In the genomic region with DNA sequence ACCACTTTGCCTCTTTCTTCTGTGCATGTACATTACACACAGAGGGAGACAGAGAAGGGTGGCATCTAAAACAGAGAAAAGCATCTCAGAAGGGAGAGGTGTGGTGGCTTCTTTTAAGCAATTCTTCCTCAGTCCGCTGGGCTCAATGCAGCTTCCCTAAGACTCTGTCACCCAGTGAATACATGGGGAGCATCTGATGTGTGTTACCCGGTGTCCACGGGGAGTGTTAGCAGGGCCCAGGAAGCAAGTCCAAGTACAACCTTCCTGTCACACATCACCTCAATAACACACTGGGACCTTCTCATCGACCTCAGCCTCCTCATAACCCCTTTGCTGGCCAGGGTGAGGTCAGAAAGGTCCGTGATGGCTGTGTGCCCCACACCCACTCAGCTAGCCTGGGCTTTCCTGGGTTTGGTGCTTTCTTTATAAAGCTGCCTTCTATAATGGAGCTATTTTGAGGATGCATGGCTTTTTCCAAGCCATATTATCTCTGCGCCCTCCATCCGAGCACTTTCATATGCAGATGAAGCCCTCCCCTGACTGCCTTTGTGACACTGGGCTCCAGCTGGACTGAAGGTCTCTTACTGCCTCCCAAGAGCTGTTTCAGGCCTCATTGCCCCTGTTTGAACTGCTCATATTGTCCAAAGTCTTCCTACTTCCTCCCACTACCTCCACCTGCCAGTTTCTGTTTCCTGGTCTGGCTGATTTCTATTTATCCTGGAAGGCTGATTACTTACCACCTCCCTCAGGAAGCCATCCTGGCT, we compare ENCODE assay signal across 15 cellular contexts. TPM values are rescaled to one million over a fixed set of nuclear protein-coding genes. Genes with fewer than 3 reads are reported as not detected.
DNase-seq lines count a peak whose midpoint lies in the region; ATAC-seq, FAIRE-seq and TF ChIP-seq lines count a peak whose summit lies in the region.
"Had no signal": no experiment of that assay in that cellular context is flagged by ENCODE, and none has a peak within 500 bp of the region (broad histone marks: within the 10 kb centered on the region; RNA-seq: fewer than 3 reads in every experiment).

No MANE protein-coding gene starts in this region.

- H3K4me1 Mint-ChIP-seq in natural killer cell treated with Interleukin-12 subunit alpha and Interleukin-12 subunit beta and Interleukin-15 and Interleukin-18, amount 100 ng/mL, for 72 hours (ENCODE audit: low read depth in 2 of 2), result peaks cover 4 to 10% of the 10 kb centered on the region in 2 donors
- H3K4me1 Mint-ChIP-seq in natural killer cell (peaks cover 9 to 13% of the 10 kb centered on the region in 2 donors), glutamatergic neuron (ENCODE audit: low read depth, unreplicated experiment) (peaks cover 7% of the 10 kb centered on the region)
- H3K4me1 Mint-ChIP-seq: activated naive CD8-positive, alpha-beta T cell treated with anti-CD3 and anti-CD28 coated beads for 36 hours had no signal

- no peak for FAIRE-seq in GM19239 (lab: Jason Lieb, UNC)
- FAIRE-seq: kidney, pancreas had no signal

- no peak for TF ChIP-seq CTCF in natural killer cell (IDR thresholded peaks at IDR 0.05)
- no peak for TF ChIP-seq CTCF in glutamatergic neuron (IDR thresholded peaks at IDR 0.05; ENCODE audit: partially characterized antibody, unreplicated experiment)

- H3K9me3 Mint-ChIP-seq in natural killer cell treated with Interleukin-12 subunit alpha and Interleukin-12 subunit beta and Interleukin-15 and Interleukin-18, amount 100 ng/mL, for 72 hours, result no peaks in the 10 kb centered on the region
- H3K9me3 Mint-ChIP-seq in natural killer cell, result no peaks in the 10 kb centered on the region
- no peaks in the 10 kb centered on the region for H3K9me3 Mint-ChIP-seq in glutamatergic neuron (ENCODE audit: unreplicated experiment)
- H3K9me3 Mint-ChIP-seq: activated naive CD8-positive, alpha-beta T cell treated with anti-CD3 and anti-CD28 coated beads for 36 hours had no signal

- H3K4me3 Mint-ChIP-seq in natural killer cell treated with Interleukin-12 subunit alpha and Interleukin-12 subunit beta and Interleukin-15 and Interleukin-18, amount 100 ng/mL, for 72 hours, result peak overlapping the region; percentile 9
- H3K4me3 Mint-ChIP-seq in natural killer cell (no peak overlapping the region), glutamatergic neuron (ENCODE audit: unreplicated experiment) (peak overlapping the region; percentile 2)
- H3K4me3 Mint-ChIP-seq: activated naive CD8-positive, alpha-beta T cell treated with anti-CD3 and anti-CD28 coated beads for 36 hours had no signal

- H3K36me3 Mint-ChIP-seq in natural killer cell treated with Interleukin-12 subunit alpha and Interleukin-12 subunit beta and Interleukin-15 and Interleukin-18, amount 100 ng/mL, for 72 hours, result no peaks in the 10 kb centered on the region
- H3K36me3 Mint-ChIP-seq in natural killer cell, result no peaks in the 10 kb centered on the region
- H3K36me3 Mint-ChIP-seq in glutamatergic neuron (ENCODE audit: unreplicated experiment), result no peaks in the 10 kb centered on the region
- H3K36me3 Mint-ChIP-seq: activated naive CD8-positive, alpha-beta T cell treated with anti-CD3 and anti-CD28 coated beads for 36 hours had no signal

- DNase-seq in natural killer cell treated with Interleukin-12 subunit alpha and Interleukin-12 subunit beta and Interleukin-15 and Interleukin-18, amount 100 ng/mL, for 72 hours (ENCODE audit: low spot score), result no peak
- DNase-seq in natural killer cell (no peak), NCI-H345 (lab: John Stamatoyannopoulos, UW) (peak; percentile 72), glutamatergic neuron (no peak), GM19239 (ENCODE audit: insufficient read length, low spot score) (no peak), UCSD-AML1 (lab: John Stamatoyannopoulos, UW; ENCODE audit: unreplicated experiment) (no peak)
- DNase-seq: activated naive CD8-positive, alpha-beta T cell treated with anti-CD3 and anti-CD28 coated beads for 36 hours; BE2C; esophagus squamous epithelium; kidney; NCI-H2171 treated with DMSO at 0.1 percent for 48 hours; NK-92 treated with Interleukin-12 subunit alpha and Interleukin-12 subunit beta, amount 100 ng/mL, for 24 hours; pancreas had no signal

- peaks cover 6 to 8% of the 10 kb centered on the region in 2 donors for H3K27me3 Mint-ChIP-seq in natural killer cell treated with Interleukin-12 subunit alpha and Interleukin-12 subunit beta and Interleukin-15 and Interleukin-18, amount 100 ng/mL, for 72 hours
- H3K27me3 Mint-ChIP-seq in natural killer cell (ENCODE audit: low read depth in 2 of 2) (peaks cover 0 to 7% of the 10 kb centered on the region in 2 donors), glutamatergic neuron (ENCODE audit: unreplicated experiment) (peaks cover 3% of the 10 kb centered on the region)

- no peak for ATAC-seq in natural killer cell treated with Interleukin-12 subunit alpha and Interleukin-12 subunit beta and Interleukin-15 and Interleukin-18, amount 100 ng/mL, for 72 hours
- ATAC-seq in natural killer cell, result no peak
- no peak for ATAC-seq in GM21367 (IDR thresholded peaks at IDR 0.05; ENCODE audit: unreplicated experiment)
- ATAC-seq: heart left ventricle had no signal

- intact Hi-C loops in natural killer cell (cut with micrococcal nuclease), result no loop called here

- H3K27ac Mint-ChIP-seq in natural killer cell treated with Interleukin-12 subunit alpha and Interleukin-12 subunit beta and Interleukin-15 and Interleukin-18, amount 100 ng/mL, for 72 hours, result peak overlapping the region in 1 of 2 donors; percentile 57
- H3K27ac Mint-ChIP-seq in natural killer cell (no peak overlapping the region), glutamatergic neuron (ENCODE audit: unreplicated experiment) (peak overlapping the region; percentile 7)
- H3K27ac Mint-ChIP-seq: activated naive CD8-positive, alpha-beta T cell treated with anti-CD3 and anti-CD28 coated beads for 36 hours had no signal

RNA-seq across cellular contexts. Expression of gene TNFRSF11A, which starts 21.4 kb away (rescaled TPM):
- 10 to 100 TPM in 1 of 2 donors, 1 to 10 TPM in 1; 5.9 to 15.0 TPM for total RNA-seq in natural killer cell treated with Interleukin-12 subunit alpha and Interleukin-12 subunit beta and Interleukin-15 and Interleukin-18, amount 100 ng/mL, for 72 hours
- total RNA-seq in natural killer cell, result 10 to 100 TPM in 1 of 3 donors, 1 to 10 TPM in 2; 6.9 to 10.9 (median 8.8) TPM
- total RNA-seq in glutamatergic neuron (ENCODE audit: unreplicated experiment), result 1.2 TPM
